Comparison of ENCODE assay signal across 1 cellular context in the genomic region with DNA sequence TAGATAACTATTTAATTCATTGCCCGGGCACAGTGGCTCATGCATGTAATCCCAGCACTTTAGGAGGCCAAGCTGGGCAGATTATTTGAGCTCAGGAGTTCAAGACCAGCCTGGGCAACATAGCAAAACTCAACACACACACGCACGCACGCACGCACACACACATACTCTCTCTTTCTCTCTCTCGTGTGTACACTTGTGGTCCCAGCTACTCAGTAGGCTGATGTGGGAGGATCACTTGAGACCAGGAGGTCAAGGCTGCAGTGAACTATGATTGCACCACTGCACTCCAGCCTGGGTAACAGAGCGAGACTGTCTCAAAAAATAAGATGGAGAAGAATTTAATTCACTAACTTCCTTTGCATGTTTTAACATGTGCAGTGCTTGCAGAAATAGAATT.
TF ChIP-seq lines count a peak whose summit lies in the region.

No MANE protein-coding gene starts in this region.

TF ChIP-seq in HepG2, 621 proteins besides CTCF, POLR2A, EP300 and RAD21 (continued from another document and continues in another):
- TF ChIP-seq TRIM22 (IDR thresholded peaks at IDR 0.05) = no peak
- no peak for TF ChIP-seq ZNF143 (CRISPR knock-in tag; IDR thresholded peaks at IDR 0.05)
- no peak for TF ChIP-seq ZNF451 (CRISPR knock-in tag; IDR thresholded peaks at IDR 0.05)
- no peak for TF ChIP-seq NR3C1 (CRISPR knock-in tag; IDR thresholded peaks at IDR 0.05)
- TF ChIP-seq ZNF616 (CRISPR knock-in tag; IDR thresholded peaks at IDR 0.05; ENCODE audit: low read depth) = no peak
- no peak for TF ChIP-seq ZNF256 (CRISPR knock-in tag; conservative IDR thresholded peaks at IDR 0.05)
- TF ChIP-seq ATF3 (CRISPR knock-in tag; IDR thresholded peaks at IDR 0.05) = no peak
- TF ChIP-seq ZNF20 (CRISPR knock-in tag; IDR thresholded peaks at IDR 0.05) = no peak
- TF ChIP-seq ZNF549 (CRISPR knock-in tag; IDR thresholded peaks at IDR 0.05) = no peak
- no peak for TF ChIP-seq ZNF180 (CRISPR knock-in tag; IDR thresholded peaks at IDR 0.05; ENCODE audit: borderline replicate concordance, low read depth)
- TF ChIP-seq PTBP1 (IDR thresholded peaks at IDR 0.05; ENCODE audit: low read depth, low read length, poor library complexity, severe bottlenecking) = no peak
- TF ChIP-seq ZBED4 (CRISPR knock-in tag; IDR thresholded peaks at IDR 0.05; ENCODE audit: borderline replicate concordance) = no peak
- TF ChIP-seq NFAT5 (CRISPR knock-in tag; IDR thresholded peaks at IDR 0.05) = no peak
- TF ChIP-seq, protein P1, sequence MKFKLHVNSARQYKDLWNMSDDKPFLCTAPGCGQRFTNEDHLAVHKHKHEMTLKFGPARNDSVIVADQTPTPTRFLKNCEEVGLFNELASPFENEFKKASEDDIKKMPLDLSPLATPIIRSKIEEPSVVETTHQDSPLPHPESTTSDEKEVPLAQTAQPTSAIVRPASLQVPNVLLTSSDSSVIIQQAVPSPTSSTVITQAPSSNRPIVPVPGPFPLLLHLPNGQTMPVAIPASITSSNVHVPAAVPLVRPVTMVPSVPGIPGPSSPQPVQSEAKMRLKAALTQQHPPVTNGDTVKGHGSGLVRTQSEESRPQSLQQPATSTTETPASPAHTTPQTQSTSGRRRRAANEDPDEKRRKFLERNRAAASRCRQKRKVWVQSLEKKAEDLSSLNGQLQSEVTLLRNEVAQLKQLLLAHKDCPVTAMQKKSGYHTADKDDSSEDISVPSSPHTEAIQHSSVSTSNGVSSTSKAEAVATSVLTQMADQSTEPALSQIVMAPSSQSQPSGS (CRISPR knock-in tag; IDR thresholded peaks at IDR 0.05) = peak; percentile 40; the same call in 1 of the 2 replicates
- peak; percentile 56; the same call in 1 of the 2 replicates for TF ChIP-seq MIXL1 (CRISPR knock-in tag; IDR thresholded peaks at IDR 0.05)
- TF ChIP-seq SOX13 (IDR thresholded peaks at IDR 0.05) = 0 out of 2 replicates have a peak, but pooled peaks have one; percentile 41
- peak in 1 of 2 experiments; percentile 71; a peak in 2 of 4 replicates for TF ChIP-seq SOX13 (CRISPR knock-in tag; conservative IDR thresholded peaks at IDR 0.05 in 1 of 2, IDR thresholded peaks at IDR 0.05 in 1 of 2)
- peak; percentile 97 for TF ChIP-seq ZBTB43 (CRISPR knock-in tag; conservative IDR thresholded peaks at IDR 0.05)
- TF ChIP-seq ZNF775 (CRISPR knock-in tag; IDR thresholded peaks at IDR 0.05; ENCODE audit: borderline replicate concordance) = no peak
- TF ChIP-seq ZSCAN29 (CRISPR knock-in tag; conservative IDR thresholded peaks at IDR 0.05) = no peak
- no peak for TF ChIP-seq ZNF782 (CRISPR knock-in tag; IDR thresholded peaks at IDR 0.05; ENCODE audit: borderline replicate concordance)
- TF ChIP-seq PREB (CRISPR knock-in tag; IDR thresholded peaks at IDR 0.05) = no peak
- TF ChIP-seq CBX5 (CRISPR knock-in tag; IDR thresholded peaks at IDR 0.05; ENCODE audit: borderline replicate concordance) = peak; percentile 63; the same call in 1 of the 2 replicates
- no peak for TF ChIP-seq ZFP82 (CRISPR knock-in tag; IDR thresholded peaks at IDR 0.05; ENCODE audit: borderline replicate concordance)
- TF ChIP-seq KAT7 (CRISPR knock-in tag; IDR thresholded peaks at IDR 0.05; ENCODE audit: borderline replicate concordance) = no peak
- TF ChIP-seq TBX3 (IDR thresholded peaks at IDR 0.05; ENCODE audit: borderline replicate concordance) = peak; percentile 44; the same call in 1 of the 2 replicates
- TF ChIP-seq ZNF326 (CRISPR knock-in tag; IDR thresholded peaks at IDR 0.05; ENCODE audit: borderline replicate concordance) = no peak
- no peak for TF ChIP-seq ZNF569 (CRISPR knock-in tag; IDR thresholded peaks at IDR 0.05; ENCODE audit: borderline replicate concordance)
- no peak for TF ChIP-seq ZNF253 (CRISPR knock-in tag; IDR thresholded peaks at IDR 0.05; ENCODE audit: borderline replicate concordance)
- TF ChIP-seq, protein P2, sequence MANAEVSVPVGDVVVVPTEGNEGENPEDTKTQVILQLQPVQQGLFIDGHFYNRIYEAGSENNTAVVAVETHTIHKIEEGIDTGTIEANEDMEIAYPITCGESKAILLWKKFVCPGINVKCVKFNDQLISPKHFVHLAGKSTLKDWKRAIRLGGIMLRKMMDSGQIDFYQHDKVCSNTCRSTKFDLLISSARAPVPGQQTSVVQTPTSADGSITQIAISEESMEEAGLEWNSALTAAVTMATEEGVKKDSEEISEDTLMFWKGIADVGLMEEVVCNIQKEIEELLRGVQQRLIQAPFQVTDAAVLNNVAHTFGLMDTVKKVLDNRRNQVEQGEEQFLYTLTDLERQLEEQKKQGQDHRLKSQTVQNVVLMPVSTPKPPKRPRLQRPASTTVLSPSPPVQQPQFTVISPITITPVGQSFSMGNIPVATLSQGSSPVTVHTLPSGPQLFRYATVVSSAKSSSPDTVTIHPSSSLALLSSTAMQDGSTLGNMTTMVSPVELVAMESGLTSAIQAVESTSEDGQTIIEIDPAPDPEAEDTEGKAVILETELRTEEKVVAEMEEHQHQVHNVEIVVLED (CRISPR knock-in tag; IDR thresholded peaks at IDR 0.05; ENCODE audit: borderline replicate concordance) = 0 out of 2 replicates have a peak, but pooled peaks have one; percentile 45
- TF ChIP-seq ZNF605 (CRISPR knock-in tag; IDR thresholded peaks at IDR 0.05) = 0 out of 2 replicates have a peak, but pooled peaks have one; percentile 26
- TF ChIP-seq, protein P3, sequence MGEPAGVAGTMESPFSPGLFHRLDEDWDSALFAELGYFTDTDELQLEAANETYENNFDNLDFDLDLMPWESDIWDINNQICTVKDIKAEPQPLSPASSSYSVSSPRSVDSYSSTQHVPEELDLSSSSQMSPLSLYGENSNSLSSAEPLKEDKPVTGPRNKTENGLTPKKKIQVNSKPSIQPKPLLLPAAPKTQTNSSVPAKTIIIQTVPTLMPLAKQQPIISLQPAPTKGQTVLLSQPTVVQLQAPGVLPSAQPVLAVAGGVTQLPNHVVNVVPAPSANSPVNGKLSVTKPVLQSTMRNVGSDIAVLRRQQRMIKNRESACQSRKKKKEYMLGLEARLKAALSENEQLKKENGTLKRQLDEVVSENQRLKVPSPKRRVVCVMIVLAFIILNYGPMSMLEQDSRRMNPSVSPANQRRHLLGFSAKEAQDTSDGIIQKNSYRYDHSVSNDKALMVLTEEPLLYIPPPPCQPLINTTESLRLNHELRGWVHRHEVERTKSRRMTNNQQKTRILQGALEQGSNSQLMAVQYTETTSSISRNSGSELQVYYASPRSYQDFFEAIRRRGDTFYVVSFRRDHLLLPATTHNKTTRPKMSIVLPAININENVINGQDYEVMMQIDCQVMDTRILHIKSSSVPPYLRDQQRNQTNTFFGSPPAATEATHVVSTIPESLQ (CRISPR knock-in tag; conservative IDR thresholded peaks at IDR 0.05) = no peak
- no peak for TF ChIP-seq KLF16 (CRISPR knock-in tag; IDR thresholded peaks at IDR 0.05)
- no peak for TF ChIP-seq HES4 (CRISPR knock-in tag; IDR thresholded peaks at IDR 0.05; ENCODE audit: borderline replicate concordance)
- no peak for TF ChIP-seq ZNF274 (CRISPR knock-in tag; IDR thresholded peaks at IDR 0.05)
- no peak for TF ChIP-seq ZSCAN31 (CRISPR knock-in tag; IDR thresholded peaks at IDR 0.05; ENCODE audit: low read depth)
